In genomic region chr18:21550510-21550970, GRCh38 we compare ENCODE assay signal across 1 cellular context.
A peak's percentile ranks its signal among the peaks of the same experiment; 100 is the strongest.
TF ChIP-seq lines count a peak whose summit lies in the region.

No MANE protein-coding gene starts in this region.

TF ChIP-seq in liver, 16 proteins besides CTCF, POLR2A, EP300 and RAD21:
- TF ChIP-seq ZBTB33 (IDR thresholded peaks at IDR 0.05) = no peak
- peak; percentile 97 for TF ChIP-seq HNF4A (conservative IDR thresholded peaks at IDR 0.05)
- TF ChIP-seq EGR1 (IDR thresholded peaks at IDR 0.05; ENCODE audit: low read depth in 2 of 2) = no peak
- TF ChIP-seq NR2F2 (IDR thresholded peaks at IDR 0.05) = peak; percentile 53
- TF ChIP-seq JUND (IDR thresholded peaks at IDR 0.05) = peak; percentile 70 to 85
- peak; percentile 57 for TF ChIP-seq ATF3 (IDR thresholded peaks at IDR 0.05)
- no peak for TF ChIP-seq TAF1 (conservative IDR thresholded peaks at IDR 0.05)
- peak; percentile 86 for TF ChIP-seq HNF4G (IDR thresholded peaks at IDR 0.05)
- TF ChIP-seq FOXA2 (IDR thresholded peaks at IDR 0.05) = peak; percentile 67
- peak; percentile 91 for TF ChIP-seq SP1 (IDR thresholded peaks at IDR 0.05)
- TF ChIP-seq RXRA (IDR thresholded peaks at IDR 0.05) = peak; percentile 84 to 90
- no peak for TF ChIP-seq GABPA (IDR thresholded peaks at IDR 0.05 in 1 of 2, conservative IDR thresholded peaks at IDR 0.05 in 1 of 2)
- peak; percentile 59 for TF ChIP-seq FOXA1 (IDR thresholded peaks at IDR 0.05)
- TF ChIP-seq MAX (IDR thresholded peaks at IDR 0.05) = peak; percentile 70
- TF ChIP-seq REST (IDR thresholded peaks at IDR 0.05) = peak; percentile 61
